ENCODE assay signal across 8 cellular contexts in the genomic region with DNA sequence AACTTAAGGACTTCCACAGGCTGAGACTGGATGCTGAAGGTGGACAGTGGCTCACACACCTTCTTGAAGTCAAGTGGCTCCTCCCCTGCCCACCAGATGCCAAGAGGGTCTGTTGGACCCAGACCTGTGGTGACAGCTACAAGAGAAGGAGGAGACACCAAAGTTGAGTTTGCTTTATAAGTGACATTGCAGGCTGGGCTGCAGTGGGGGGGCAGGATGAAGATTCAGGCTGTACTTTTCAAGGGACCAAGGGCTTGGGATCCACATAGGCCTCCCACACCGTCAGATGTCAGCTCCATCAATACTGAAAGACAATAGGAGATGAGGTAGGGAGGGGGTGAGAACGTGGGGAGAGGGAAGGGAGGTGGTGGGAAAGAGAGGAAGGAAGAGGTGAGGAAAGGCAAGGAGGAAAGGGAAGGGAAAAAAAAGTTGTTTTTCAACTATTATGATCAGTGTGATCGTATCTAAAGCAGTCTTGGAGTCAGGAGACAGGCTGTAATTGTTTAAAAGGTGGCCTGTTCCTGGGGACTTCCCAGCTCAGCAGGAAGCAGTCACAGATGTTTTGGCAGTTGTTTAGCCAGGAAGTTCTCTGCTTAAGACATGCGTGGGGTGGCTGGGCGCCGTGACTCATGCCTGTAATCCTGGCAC.
DNase-seq lines count a peak whose midpoint lies in the region; TF ChIP-seq lines count a peak whose summit lies in the region.

No MANE protein-coding gene starts in this region.

- no peaks in the 10 kb centered on the region for H3K36me3 ChIP-seq in endodermal cell (ENCODE audit: control insufficient read depth, insufficient read depth, low read length)
- no peaks in the 10 kb centered on the region for H3K36me3 ChIP-seq in transverse colon

- peaks cover 15% of the 10 kb centered on the region for H3K4me1 ChIP-seq in endodermal cell (ENCODE audit: control insufficient read depth, insufficient read depth, low read length)
- H3K4me1 ChIP-seq in transverse colon, result peaks cover 0 to 6% (median 0%) of the 10 kb centered on the region in 4 donors

- TF ChIP-seq EP300 in transverse colon (IDR thresholded peaks at IDR 0.05; ENCODE audit: low read depth), result no peak

- no peak overlapping the region for H3K4me3 ChIP-seq in endodermal cell (ENCODE audit: low read length)
- H3K4me3 ChIP-seq in transverse colon, result no peak overlapping the region

- H3K27me3 Mint-ChIP-seq in endodermal cell (ENCODE audit: insufficient read depth), result no peaks in the 10 kb centered on the region
- no peaks in the 10 kb centered on the region for H3K27me3 Mint-ChIP-seq in neural crest cell (ENCODE audit: low read depth)
- no peaks in the 10 kb centered on the region for H3K27me3 Mint-ChIP-seq in osteocyte (ENCODE audit: unreplicated experiment)

- H3K27ac ChIP-seq in endodermal cell (ENCODE audit: low read depth, low read length), result no peak overlapping the region
- H3K27ac ChIP-seq in transverse colon, result peak overlapping the region in 1 of 4 donors; percentile 36

- H3K4me3 Mint-ChIP-seq in endodermal cell, result no peak overlapping the region
- H3K4me3 Mint-ChIP-seq in neural crest cell, result no peak overlapping the region
- H3K4me3 Mint-ChIP-seq in osteocyte (ENCODE audit: unreplicated experiment), result no peak overlapping the region

- H3K27ac Mint-ChIP-seq in endodermal cell (peak overlapping the region; percentile 49), neural crest cell (ENCODE audit: unreplicated experiment) (peak overlapping the region; percentile 71), osteocyte (ENCODE audit: unreplicated experiment) (no peak overlapping the region)

- peaks cover 36% of the 10 kb centered on the region for H3K9me3 ChIP-seq in endodermal cell (ENCODE audit: control insufficient read depth, low read length)
- H3K9me3 ChIP-seq in transverse colon, result no peaks in the 10 kb centered on the region

- WGBS in endodermal cell (ENCODE audit: insufficient coverage in 1 of 2, insufficient read length in 1 of 2), 2 experiments, result 57 to 70% methylated on average over 4 to 6 of the region's 6 CpGs
- WGBS in transverse colon (ENCODE audit: low coverage in 1 of 2), 2 donors, result 40 to 50% methylated on average over 5 to 6 of the region's 6 CpGs

- H3K4me1 Mint-ChIP-seq in endodermal cell (peaks cover 45% of the 10 kb centered on the region), neural crest cell (no peaks in the 10 kb centered on the region), osteocyte (ENCODE audit: unreplicated experiment) (peaks cover 5% of the 10 kb centered on the region)

- H3K9ac ChIP-seq in endodermal cell (ENCODE audit: extremely low read depth, low read length, poor library complexity, severe bottlenecking), result no peak overlapping the region

- in situ Hi-C loops in transverse colon (cut with MboI; ENCODE audit: low pct_ligation_motif_present in 1 of 4, low pct_unique_long_range_greater_than_20kb in 1 of 4, low sequenced_read_pairs in 3 of 4), result no loop called here

- TF ChIP-seq CTCF in endodermal cell (conservative IDR thresholded peaks at IDR 0.05) (no peak), neural crest cell (conservative IDR thresholded peaks at IDR 0.05) (no peak), transverse colon (IDR thresholded peaks at IDR 0.05) (no peak), osteocyte (IDR thresholded peaks at IDR 0.05) (no peak)

- H3K36me3 Mint-ChIP-seq in endodermal cell (ENCODE audit: low read depth) (peaks cover 16% of the 10 kb centered on the region), neural crest cell (ENCODE audit: low read depth) (no peaks in the 10 kb centered on the region), osteocyte (ENCODE audit: unreplicated experiment) (no peaks in the 10 kb centered on the region)

- H3K9me3 Mint-ChIP-seq in endodermal cell (peaks cover 50% of the 10 kb centered on the region), neural crest cell (no peaks in the 10 kb centered on the region), osteocyte (ENCODE audit: unreplicated experiment) (peaks cover 5% of the 10 kb centered on the region)

- TF ChIP-seq POLR2A in transverse colon (IDR thresholded peaks at IDR 0.05), result no peak

- H3K27me3 ChIP-seq in endodermal cell (ENCODE audit: control insufficient read depth, insufficient read depth, low read length, poor library complexity, severe bottlenecking) (no peaks in the 10 kb centered on the region), transverse colon (no peaks in the 10 kb centered on the region)

- DNase-seq in GM19238 (ENCODE audit: insufficient read length, low spot score), result peak; percentile 48
- peak; percentile 20 for DNase-seq in HPDE6-E6E7 (ENCODE audit: extremely low spot score)
- DNase-seq in activated CD4-positive, alpha-beta T cell treated with anti-CD3 and anti-CD28 coated beads, Interleukin-2, amount 50 U/mL, for 48 hours, result peak; percentile 67 to 73
- peak; percentile 81 for DNase-seq in endodermal cell
- DNase-seq in neural crest cell (ENCODE audit: low read depth, low spot score), result no peak
- DNase-seq in transverse colon, result peak; percentile 40
- DNase-seq in osteocyte (ENCODE audit: extremely low spot score, unreplicated experiment), result no peak
- DNase-seq in hippocampal formation (lab: John Stamatoyannopoulos, UW), result no peak

- intact Hi-C loops in transverse colon (cut with DNase I; ENCODE audit: low total_unique reads), result no loop called here

Comparison
In these comparisons a context has a peak if more than half of its experiments do, and no peak if none do; other contexts are left out.
1. DNase-seq: peak in GM19238 (single experiment), HPDE6-E6E7 (single experiment), activated CD4-positive, alpha-beta T cell treated with anti-CD3 and anti-CD28 coated beads, Interleukin-2, amount 50 U/mL, for 48 hours (2 of 2), endodermal cell (single experiment) and transverse colon (single experiment); none in neural crest cell (single experiment), osteocyte (single experiment) and hippocampal formation (0 of 2).